Comparison of ENCODE assay signal across 1 cellular context in genomic region chrX:100658936-100659335, GRCh38.
TF ChIP-seq lines count a peak whose summit lies in the region.

No MANE protein-coding gene starts in this region.

TF ChIP-seq in HepG2, 621 proteins besides CTCF, POLR2A, EP300 and RAD21:
- TF ChIP-seq SOX13 (IDR thresholded peaks at IDR 0.05), result no peak
- TF ChIP-seq SOX13 (CRISPR knock-in tag; conservative IDR thresholded peaks at IDR 0.05 in 1 of 2, IDR thresholded peaks at IDR 0.05 in 1 of 2), result 0 out of 4 replicates have a peak, but pooled peaks of 1 of the 2 experiments have one; percentile 6
- no peak for TF ChIP-seq ATF5 (CRISPR knock-in tag; IDR thresholded peaks at IDR 0.05; ENCODE audit: low read depth)
- peak; percentile 35; the same call in 1 of the 2 replicates for TF ChIP-seq ZBTB26 (CRISPR knock-in tag; IDR thresholded peaks at IDR 0.05; ENCODE audit: borderline replicate concordance)
